30 cellular contexts compared by ENCODE assay signal in genomic region chr7:158399762-158400161, GRCh38.
"Had no signal": no experiment of that assay in that cellular context is flagged by ENCODE, and none has a peak within 500 bp of the region (broad histone marks: within the 10 kb centered on the region; RNA-seq: fewer than 3 reads in every experiment).

No MANE protein-coding gene starts in this region.

- H3K36me3 ChIP-seq: ascending aorta, breast epithelium, cardiac muscle cell, colonic mucosa, esophagus squamous epithelium, gastroesophageal sphincter, WERI-Rb-1 had no signal

- H3K4me3 ChIP-seq: ascending aorta, breast epithelium, cardiac muscle cell, colonic mucosa, esophagus squamous epithelium, gastroesophageal sphincter had no signal

- H3K27me3 ChIP-seq: ascending aorta, cardiac muscle cell, colonic mucosa had no signal

- H3K9me3 ChIP-seq: ascending aorta, colonic mucosa had no signal

- H3K27ac ChIP-seq: ascending aorta, breast epithelium, cardiac muscle cell, colonic mucosa, epithelial cell of prostate, esophagus squamous epithelium, gastroesophageal sphincter, WERI-Rb-1 had no signal

- DNase-seq: activated B cell treated with CpG ODN at 0.5 μM for 24 hours; activated CD4-positive, alpha-beta memory T cell treated with anti-CD3 and anti-CD28 coated beads for 36 hours; activated CD4-positive, alpha-beta T cell treated with anti-CD3 and anti-CD28 coated beads for 36 hours; activated CD4-positive, alpha-beta T cell treated with anti-CD3 and anti-CD28 coated beads, Interleukin-2, amount 10 ng/mL, durations not matched to agents 24 days and 14 days; activated CD4-positive, CD25-positive, alpha-beta regulatory T cell treated with anti-CD3 and anti-CD28 coated beads, Interleukin-2, amount 50 U/mL, for 72 hours; activated CD8-positive, alpha-beta memory T cell treated with anti-CD3 and anti-CD28 coated beads, Interleukin-2, amount 50 U/mL, for 48 hours; activated CD8-positive, alpha-beta T cell treated with anti-CD3 and anti-CD28 coated beads, Interleukin-2, amount 10 ng/mL, durations not matched to agents 7 days and 5 days; activated gamma-delta T cell; activated naive CD4-positive, alpha-beta T cell; activated naive CD4-positive, alpha-beta T cell treated with anti-CD3 and anti-CD28 coated beads, Interleukin-2, amount 10 ng/mL, durations not matched to agents 7 days and 5 days; activated naive CD8-positive, alpha-beta T cell treated with anti-CD3 and anti-CD28 coated beads, Interleukin-2, amount 10 ng/mL, durations not matched to agents 7 days and 5 days; activated T-cell treated with anti-CD3 and anti-CD28 coated beads for 4 hours; activated T-cell treated with anti-CD3 and anti-CD28 coated beads, Interleukin-2, amount 50 U/mL, for 24 hours; activated T-cell treated with anti-CD3 and anti-CD28 coated beads, Interleukin-2, amount 50 U/mL, for 72 hours; central memory CD4-positive, alpha-beta T cell; cerebellar nuclear complex; colonic mucosa; effector CD8-positive, alpha-beta T cell; esophagus squamous epithelium; foreskin melanocyte; T-helper 1 cell; T-helper 17 cell; T1000; WERI-Rb-1 had no signal

- ATAC-seq: activated CD4-positive, alpha-beta T cell treated with anti-CD3 and anti-CD28 coated beads for 36 hours; activated CD8-positive, alpha-beta T cell treated with anti-CD3 and anti-CD28 coated beads, Interleukin-2, amount 10 ng/mL, durations not matched to agents 7 days and 5 days; activated naive CD4-positive, alpha-beta T cell treated with anti-CD3 and anti-CD28 coated beads, Interleukin-2, amount 50 U/mL, for 72 hours; activated T-cell treated with anti-CD3 and anti-CD28 coated beads, Interleukin-2, amount 50 U/mL, for 72 hours; gastroesophageal sphincter; T-helper 17 cell had no signal

- H3K4me1 ChIP-seq: ascending aorta, breast epithelium, gastroesophageal sphincter had no signal
